In the genomic region with DNA sequence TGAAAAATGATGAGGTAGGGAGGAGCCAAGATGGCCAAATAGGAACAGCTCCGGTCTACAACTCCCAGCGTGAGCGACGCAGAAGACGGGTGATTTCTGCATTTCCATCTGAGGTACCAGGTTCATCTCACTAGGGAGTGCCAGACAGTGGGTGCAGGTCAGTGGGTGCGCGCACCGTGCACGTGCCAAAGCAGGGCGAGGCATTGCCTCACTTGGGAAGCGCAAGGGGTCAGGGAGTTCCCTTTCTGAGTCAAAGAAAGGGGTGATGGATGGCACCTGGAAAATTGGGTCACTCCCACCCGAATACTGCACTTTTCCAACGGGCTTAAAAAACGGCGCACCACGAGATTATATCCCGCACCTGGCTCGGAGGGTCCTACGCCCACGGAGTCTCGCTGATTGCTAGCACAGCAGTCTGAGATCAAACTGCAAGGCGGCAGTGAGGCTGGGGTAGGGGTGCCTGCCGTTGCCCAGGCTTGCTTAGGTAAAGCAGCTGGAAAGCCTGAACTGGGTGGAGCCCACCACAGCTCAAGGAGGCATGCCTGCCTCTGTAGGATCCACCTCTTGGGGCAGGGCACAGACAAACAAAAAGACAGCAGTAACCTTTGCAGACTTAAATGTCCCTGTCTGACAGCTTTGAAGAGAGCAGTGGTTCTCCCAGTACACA, we compare ENCODE assay signal across 6 cellular contexts.
DNase-seq lines count a peak whose midpoint lies in the region; ATAC-seq, FAIRE-seq and TF ChIP-seq lines count a peak whose summit lies in the region.
"Not testable (repeated sequence)": the region's sequence is repeated elsewhere in the genome, so short reads cannot be mapped to it uniquely, and the experiment has no call there.

No MANE protein-coding gene starts in this region.

- not testable (repeated sequence) for H3K4me1 Mint-ChIP-seq in chondrocyte (ENCODE audit: low read depth); osteocyte (ENCODE audit: unreplicated experiment)

- TF ChIP-seq CTCF in chondrocyte (IDR thresholded peaks at IDR 0.05); kidney (IDR thresholded peaks at IDR 0.05; ENCODE audit: borderline replicate concordance, extremely low read depth, insufficient read depth); osteocyte (IDR thresholded peaks at IDR 0.05); spleen (IDR thresholded peaks at IDR 0.05 in 8 of 11, conservative IDR thresholded peaks at IDR 0.05 in 3 of 11): not testable (repeated sequence)

- H3K27ac ChIP-seq in kidney (ENCODE audit: low read depth in 2 of 2, low read length in 2 of 2); spleen: not testable (repeated sequence)

- H3K36me3 ChIP-seq in kidney (ENCODE audit: control insufficient read depth in 1 of 2, insufficient read depth in 2 of 2, low read length in 2 of 2); spleen: not testable (repeated sequence)

- not testable (repeated sequence) for H3K4me3 Mint-ChIP-seq in chondrocyte (ENCODE audit: unreplicated experiment); osteocyte (ENCODE audit: unreplicated experiment)

- H3K4me3 ChIP-seq in kidney (ENCODE audit: low read length in 2 of 2); spleen: not testable (repeated sequence)

- 82 to 90% (median 87%) methylated on average over 16 to 23 of the region's 23 CpGs for WGBS in spleen, 5 donors

- not testable (repeated sequence) for H3K9me3 Mint-ChIP-seq in chondrocyte (ENCODE audit: low read depth); osteocyte (ENCODE audit: unreplicated experiment)

- not testable (repeated sequence) for H3K27ac Mint-ChIP-seq in chondrocyte (ENCODE audit: unreplicated experiment); osteocyte (ENCODE audit: unreplicated experiment)

- not testable (repeated sequence) for H3K27me3 Mint-ChIP-seq in chondrocyte (ENCODE audit: low read depth); osteocyte (ENCODE audit: unreplicated experiment)

- FAIRE-seq in kidney (lab: Jason Lieb, UNC), result not testable (repeated sequence)

- H3K9ac ChIP-seq in kidney (ENCODE audit: low read length in 2 of 2), result not testable (repeated sequence)

- H3K36me3 Mint-ChIP-seq in chondrocyte (ENCODE audit: low read depth); osteocyte (ENCODE audit: unreplicated experiment): not testable (repeated sequence)

- DNase-seq in chondrocyte (ENCODE audit: low spot score), result peak; percentile 96
- peak; percentile 56 for DNase-seq in kidney
- DNase-seq in left lobe of liver (ENCODE audit: low spot score), result peak; percentile 47
- DNase-seq in osteocyte (ENCODE audit: extremely low spot score, unreplicated experiment), result peak; percentile 89
- DNase-seq in spleen, result peak; percentile 73
- DNase-seq in stimulated activated CD8-positive, alpha-beta memory T cell treated with anti-CD3 and anti-CD28 coated beads, Interleukin-4, amount 100 ng/mL, for 48 hours, result peak; percentile 15

- H3K9me3 ChIP-seq in kidney (ENCODE audit: control insufficient read depth in 1 of 2, low read length in 2 of 2), result not testable (repeated sequence)
- H3K9me3 ChIP-seq in spleen, result peaks cover 0 to 14% (median 2%) of the 10 kb centered on the region in 8 donors

- H3K4me1 ChIP-seq in kidney (ENCODE audit: control insufficient read depth in 1 of 2, insufficient read depth in 1 of 2, low read depth in 1 of 2, low read length in 2 of 2); spleen: not testable (repeated sequence)

- intact Hi-C loops in kidney (cut with DNase I); spleen (cut with DNase I; ENCODE audit: low total_unique reads): not testable (repeated sequence)

- not testable (repeated sequence) for TF ChIP-seq POLR2A in spleen (IDR thresholded peaks at IDR 0.05)

- not testable (repeated sequence) for ATAC-seq in left lobe of liver

- not testable (repeated sequence) for H3K27me3 ChIP-seq in spleen (replicated peaks in 1 of 7)

Comparison
In these comparisons a context has a peak if more than half of its experiments do, and no peak if none do; other contexts are left out.
1. DNase-seq: peak in every context shown above with its lines; median percentile 96 in chondrocyte; 89 in osteocyte; 73 in spleen; 56 in kidney; 47 in left lobe of liver; 15 in stimulated activated CD8-positive, alpha-beta memory T cell treated with anti-CD3 and anti-CD28 coated beads, Interleukin-4, amount 100 ng/mL, for 48 hours.